Comparison of ENCODE assay signal across 21 cellular contexts in the genomic region with DNA sequence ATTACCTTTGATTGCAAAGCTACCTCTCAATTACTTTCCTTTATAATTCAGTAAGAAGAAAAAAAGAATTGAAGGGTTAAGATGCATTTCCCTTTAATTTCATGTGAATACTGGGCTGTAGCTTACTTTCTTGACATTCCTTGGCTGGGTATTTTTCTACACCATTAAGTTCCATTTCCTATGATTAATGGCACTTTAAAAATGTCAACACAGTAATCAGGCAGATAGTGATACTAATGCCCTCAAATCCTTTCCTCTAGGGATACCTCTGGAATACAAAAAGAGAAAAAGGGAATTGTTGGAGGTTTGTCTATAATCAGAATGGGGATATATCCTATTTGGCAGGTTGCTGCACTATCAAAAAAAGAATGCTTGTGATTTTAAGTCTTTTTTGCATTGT.
DNase-seq lines count a peak whose midpoint lies in the region; TF ChIP-seq lines count a peak whose summit lies in the region.
"Had no signal": no experiment of that assay in that cellular context is flagged by ENCODE, and none has a peak within 500 bp of the region (broad histone marks: within the 10 kb centered on the region; RNA-seq: fewer than 3 reads in every experiment).

No MANE protein-coding gene starts in this region.

- DNase-seq in EH (ENCODE audit: low read depth) (peak; percentile 20), HEK293T (ENCODE audit: extremely low spot score) (peak; percentile 22), dermis blood vessel endothelial cell (peak; percentile 30), NCI-H345 (lab: John Stamatoyannopoulos, UW) (no peak), iPS-NIHi7 (ENCODE audit: extremely low spot score) (no peak), pons (ENCODE audit: low spot score) (no peak), DMS53 treated with DMSO at 0.1 percent for 48 hours (lab: John Stamatoyannopoulos, UW; ENCODE audit: unreplicated experiment) (no peak)
- DNase-seq: ACHN; BE2C; C1 segment of cervical spinal cord; CD4-positive, CD25-positive, alpha-beta regulatory T cell; CD8-positive, alpha-beta memory T cell; COR-L47; DMS 273 treated with DMSO at 0.1 percent for 48 hours; DMS53; GDM1; HCEC 1CT; IMR-90; KBM-7 had no signal

- H3K9me3 Mint-ChIP-seq in nephron = no peaks in the 10 kb centered on the region
- H3K9me3 Mint-ChIP-seq: CD4-positive, CD25-positive, alpha-beta regulatory T cell; CD8-positive, alpha-beta memory T cell; GM23338 had no signal

- no peak overlapping the region for H3K4me3 Mint-ChIP-seq in nephron
- H3K4me3 Mint-ChIP-seq: CD4-positive, CD25-positive, alpha-beta regulatory T cell; CD8-positive, alpha-beta memory T cell; GM23338 had no signal

- POLR2A ChIA-PET in HEK293T (lab: Yijun Ruan, JAX) = interaction anchor here (1.1 kb wide), 1 partner anchor 9 kb away, joined by 3 read pairs; no protein-coding TSS in a partner anchor

- peaks cover 67% of the 10 kb centered on the region for H3K4me1 Mint-ChIP-seq in nephron
- H3K4me1 Mint-ChIP-seq: CD4-positive, CD25-positive, alpha-beta regulatory T cell; CD8-positive, alpha-beta memory T cell had no signal

- peaks cover 12% of the 10 kb centered on the region for H3K36me3 Mint-ChIP-seq in nephron (ENCODE audit: low read depth)

- H3K27ac Mint-ChIP-seq in nephron = peak overlapping the region in 2 of 3 experiments; percentile 18 to 40
- H3K27ac Mint-ChIP-seq: CD4-positive, CD25-positive, alpha-beta regulatory T cell; GM23338 had no signal

- CTCF ChIA-PET in HEK293T (lab: Yijun Ruan, JAX) = interaction anchor here (0.5 kb wide), 1 partner anchor 1203 kb away, joined by 5 read pairs; no protein-coding TSS in a partner anchor

- no peak for TF ChIP-seq CTCF in nephron (IDR thresholded peaks at IDR 0.05; ENCODE audit: unreplicated experiment in 3 of 3)

- H3K27me3 Mint-ChIP-seq in nephron (ENCODE audit: low read depth) = no peaks in the 10 kb centered on the region
- H3K27me3 Mint-ChIP-seq: CD4-positive, CD25-positive, alpha-beta regulatory T cell; CD8-positive, alpha-beta memory T cell had no signal

TF ChIP-seq in HEK293T, 16 proteins besides CTCF, POLR2A, EP300 and RAD21:
- TF ChIP-seq, protein P1, sequence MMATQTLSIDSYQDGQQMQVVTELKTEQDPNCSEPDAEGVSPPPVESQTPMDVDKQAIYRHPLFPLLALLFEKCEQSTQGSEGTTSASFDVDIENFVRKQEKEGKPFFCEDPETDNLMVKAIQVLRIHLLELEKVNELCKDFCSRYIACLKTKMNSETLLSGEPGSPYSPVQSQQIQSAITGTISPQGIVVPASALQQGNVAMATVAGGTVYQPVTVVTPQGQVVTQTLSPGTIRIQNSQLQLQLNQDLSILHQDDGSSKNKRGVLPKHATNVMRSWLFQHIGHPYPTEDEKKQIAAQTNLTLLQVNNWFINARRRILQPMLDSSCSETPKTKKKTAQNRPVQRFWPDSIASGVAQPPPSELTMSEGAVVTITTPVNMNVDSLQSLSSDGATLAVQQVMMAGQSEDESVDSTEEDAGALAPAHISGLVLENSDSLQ (IDR thresholded peaks at IDR 0.05) = peak; percentile 85
- TF ChIP-seq NFRKB (IDR thresholded peaks at IDR 0.05) = no peak
- TF ChIP-seq CTBP1 (IDR thresholded peaks at IDR 0.05; ENCODE audit: borderline replicate concordance) = peak; percentile 39; the same call in 1 of the 2 replicates
TF ChIP-seq in HEK293T: peak in this region for 2.

Comparison
In these comparisons a context has a peak if more than half of its experiments do, and no peak if none do; other contexts are left out.
1. DNase-seq: peak in EH (single experiment), HEK293T (single experiment) and dermis blood vessel endothelial cell (single experiment); none in NCI-H345 (single experiment), iPS-NIHi7 (single experiment), pons (single experiment) and DMS53 treated with DMSO at 0.1 percent for 48 hours (single experiment).